Comparison of ENCODE assay signal across 2 cellular contexts in genomic region chr22:39537981-39538380, GRCh38.
TF ChIP-seq lines count a peak whose summit lies in the region.

No MANE protein-coding gene starts in this region.

TF ChIP-seq in GM23338, 12 proteins besides CTCF, POLR2A, EP300 and RAD21:
- TF ChIP-seq JUNB (IDR thresholded peaks at IDR 0.05; ENCODE audit: unreplicated experiment) (no peak), ETS1 (IDR thresholded peaks at IDR 0.05) (no peak), NANOG (IDR thresholded peaks at IDR 0.05; ENCODE audit: borderline replicate concordance) (no peak), EZH2phosphoT487 (IDR thresholded peaks at IDR 0.05; ENCODE audit: unreplicated experiment) (no peak), STAT1 (IDR thresholded peaks at IDR 0.05; ENCODE audit: unreplicated experiment) (no peak), ZNF331 (CRISPR knock-in tag; IDR thresholded peaks at IDR 0.05; ENCODE audit: low read depth) (no peak), CREB1 (CRISPR knock-in tag; IDR thresholded peaks at IDR 0.05; ENCODE audit: low read depth) (no peak), EZH2 (IDR thresholded peaks at IDR 0.05; ENCODE audit: low read depth, unreplicated experiment) (no peak), POLR2AphosphoS5 (IDR thresholded peaks at IDR 0.05; ENCODE audit: low read depth) (no peak), ZNF114 (CRISPR knock-in tag; IDR thresholded peaks at IDR 0.05) (no peak), ZNF462 (CRISPR knock-in tag; IDR thresholded peaks at IDR 0.05) (no peak), REST (IDR thresholded peaks at IDR 0.05; ENCODE audit: unreplicated experiment) (no peak)

TF ChIP-seq in K562, 482 proteins besides CTCF, POLR2A, EP300 and RAD21:
- TF ChIP-seq RFX1 (IDR thresholded peaks at IDR 0.05) (peak; percentile 84), ZBTB5 (IDR thresholded peaks at IDR 0.05) (no peak)
